ENCODE assay signal across 1 cellular context in the genomic region with DNA sequence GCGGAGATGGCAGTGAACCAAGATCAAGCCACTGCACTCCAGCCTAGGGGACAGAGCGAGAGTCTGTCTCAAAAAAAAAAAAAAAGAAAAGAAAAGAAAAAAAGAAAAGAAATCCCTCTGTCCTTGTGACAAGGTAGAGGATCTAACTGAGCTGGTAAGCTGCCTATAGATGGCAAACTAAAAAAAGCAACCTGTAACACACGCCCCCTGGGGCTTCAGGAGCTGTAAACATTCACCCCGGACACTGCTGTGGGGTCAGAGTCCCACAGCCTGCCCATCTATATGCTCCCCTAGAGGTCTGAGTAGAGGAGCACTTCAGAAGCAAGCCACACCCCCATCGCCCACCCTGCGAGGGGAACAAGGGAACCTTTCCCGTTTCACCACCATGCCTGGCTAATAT.
TF ChIP-seq lines count a peak whose summit lies in the region.

No MANE protein-coding gene starts in this region.

TF ChIP-seq in WTC11, 78 proteins besides CTCF, POLR2A, EP300 and RAD21:
- TF ChIP-seq, protein P1, sequence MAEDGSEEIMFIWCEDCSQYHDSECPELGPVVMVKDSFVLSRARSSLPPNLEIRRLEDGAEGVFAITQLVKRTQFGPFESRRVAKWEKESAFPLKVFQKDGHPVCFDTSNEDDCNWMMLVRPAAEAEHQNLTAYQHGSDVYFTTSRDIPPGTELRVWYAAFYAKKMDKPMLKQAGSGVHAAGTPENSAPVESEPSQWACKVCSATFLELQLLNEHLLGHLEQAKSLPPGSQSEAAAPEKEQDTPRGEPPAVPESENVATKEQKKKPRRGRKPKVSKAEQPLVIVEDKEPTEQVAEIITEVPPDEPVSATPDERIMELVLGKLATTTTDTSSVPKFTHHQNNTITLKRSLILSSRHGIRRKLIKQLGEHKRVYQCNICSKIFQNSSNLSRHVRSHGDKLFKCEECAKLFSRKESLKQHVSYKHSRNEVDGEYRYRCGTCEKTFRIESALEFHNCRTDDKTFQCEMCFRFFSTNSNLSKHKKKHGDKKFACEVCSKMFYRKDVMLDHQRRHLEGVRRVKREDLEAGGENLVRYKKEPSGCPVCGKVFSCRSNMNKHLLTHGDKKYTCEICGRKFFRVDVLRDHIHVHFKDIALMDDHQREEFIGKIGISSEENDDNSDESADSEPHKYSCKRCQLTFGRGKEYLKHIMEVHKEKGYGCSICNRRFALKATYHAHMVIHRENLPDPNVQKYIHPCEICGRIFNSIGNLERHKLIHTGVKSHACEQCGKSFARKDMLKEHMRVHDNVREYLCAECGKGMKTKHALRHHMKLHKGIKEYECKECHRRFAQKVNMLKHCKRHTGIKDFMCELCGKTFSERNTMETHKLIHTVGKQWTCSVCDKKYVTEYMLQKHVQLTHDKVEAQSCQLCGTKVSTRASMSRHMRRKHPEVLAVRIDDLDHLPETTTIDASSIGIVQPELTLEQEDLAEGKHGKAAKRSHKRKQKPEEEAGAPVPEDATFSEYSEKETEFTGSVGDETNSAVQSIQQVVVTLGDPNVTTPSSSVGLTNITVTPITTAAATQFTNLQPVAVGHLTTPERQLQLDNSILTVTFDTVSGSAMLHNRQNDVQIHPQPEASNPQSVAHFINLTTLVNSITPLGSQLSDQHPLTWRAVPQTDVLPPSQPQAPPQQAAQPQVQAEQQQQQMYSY (CRISPR knock-in tag; IDR thresholded peaks at IDR 0.05): no peak
- TF ChIP-seq FOXK1 (CRISPR knock-in tag; IDR thresholded peaks at IDR 0.05) (no peak), SMAD3 (CRISPR knock-in tag; IDR thresholded peaks at IDR 0.05; ENCODE audit: borderline replicate concordance) (no peak), SOX15 (CRISPR knock-in tag; IDR thresholded peaks at IDR 0.05) (no peak), CREB1 (CRISPR knock-in tag; IDR thresholded peaks at IDR 0.05) (no peak), HMGA2 (CRISPR knock-in tag; IDR thresholded peaks at IDR 0.05) (no peak), ZNF219 (CRISPR knock-in tag; IDR thresholded peaks at IDR 0.05; ENCODE audit: borderline replicate concordance) (no peak), TEAD4 (CRISPR knock-in tag; IDR thresholded peaks at IDR 0.05) (no peak), IRF2 (CRISPR knock-in tag; IDR thresholded peaks at IDR 0.05; ENCODE audit: borderline replicate concordance, low read depth) (no peak), NFE2L1 (CRISPR knock-in tag; IDR thresholded peaks at IDR 0.05) (no peak), EMX1 (CRISPR knock-in tag; IDR thresholded peaks at IDR 0.05) (no peak), RELA (CRISPR knock-in tag; IDR thresholded peaks at IDR 0.05; ENCODE audit: borderline replicate concordance) (no peak)
- TF ChIP-seq, protein P2, sequence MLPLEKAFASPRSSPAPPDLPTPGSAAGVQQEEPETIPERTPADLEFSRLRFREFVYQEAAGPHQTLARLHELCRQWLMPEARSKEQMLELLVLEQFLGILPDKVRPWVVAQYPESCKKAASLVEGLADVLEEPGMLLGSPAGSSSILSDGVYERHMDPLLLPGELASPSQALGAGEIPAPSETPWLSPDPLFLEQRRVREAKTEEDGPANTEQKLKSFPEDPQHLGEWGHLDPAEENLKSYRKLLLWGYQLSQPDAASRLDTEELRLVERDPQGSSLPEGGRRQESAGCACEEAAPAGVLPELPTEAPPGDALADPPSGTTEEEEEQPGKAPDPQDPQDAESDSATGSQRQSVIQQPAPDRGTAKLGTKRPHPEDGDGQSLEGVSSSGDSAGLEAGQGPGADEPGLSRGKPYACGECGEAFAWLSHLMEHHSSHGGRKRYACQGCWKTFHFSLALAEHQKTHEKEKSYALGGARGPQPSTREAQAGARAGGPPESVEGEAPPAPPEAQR (CRISPR knock-in tag; IDR thresholded peaks at IDR 0.05): no peak
- TF ChIP-seq, protein P3, sequence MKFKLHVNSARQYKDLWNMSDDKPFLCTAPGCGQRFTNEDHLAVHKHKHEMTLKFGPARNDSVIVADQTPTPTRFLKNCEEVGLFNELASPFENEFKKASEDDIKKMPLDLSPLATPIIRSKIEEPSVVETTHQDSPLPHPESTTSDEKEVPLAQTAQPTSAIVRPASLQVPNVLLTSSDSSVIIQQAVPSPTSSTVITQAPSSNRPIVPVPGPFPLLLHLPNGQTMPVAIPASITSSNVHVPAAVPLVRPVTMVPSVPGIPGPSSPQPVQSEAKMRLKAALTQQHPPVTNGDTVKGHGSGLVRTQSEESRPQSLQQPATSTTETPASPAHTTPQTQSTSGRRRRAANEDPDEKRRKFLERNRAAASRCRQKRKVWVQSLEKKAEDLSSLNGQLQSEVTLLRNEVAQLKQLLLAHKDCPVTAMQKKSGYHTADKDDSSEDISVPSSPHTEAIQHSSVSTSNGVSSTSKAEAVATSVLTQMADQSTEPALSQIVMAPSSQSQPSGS (CRISPR knock-in tag; IDR thresholded peaks at IDR 0.05; ENCODE audit: borderline replicate concordance, low read depth): no peak
- TF ChIP-seq, protein P4, sequence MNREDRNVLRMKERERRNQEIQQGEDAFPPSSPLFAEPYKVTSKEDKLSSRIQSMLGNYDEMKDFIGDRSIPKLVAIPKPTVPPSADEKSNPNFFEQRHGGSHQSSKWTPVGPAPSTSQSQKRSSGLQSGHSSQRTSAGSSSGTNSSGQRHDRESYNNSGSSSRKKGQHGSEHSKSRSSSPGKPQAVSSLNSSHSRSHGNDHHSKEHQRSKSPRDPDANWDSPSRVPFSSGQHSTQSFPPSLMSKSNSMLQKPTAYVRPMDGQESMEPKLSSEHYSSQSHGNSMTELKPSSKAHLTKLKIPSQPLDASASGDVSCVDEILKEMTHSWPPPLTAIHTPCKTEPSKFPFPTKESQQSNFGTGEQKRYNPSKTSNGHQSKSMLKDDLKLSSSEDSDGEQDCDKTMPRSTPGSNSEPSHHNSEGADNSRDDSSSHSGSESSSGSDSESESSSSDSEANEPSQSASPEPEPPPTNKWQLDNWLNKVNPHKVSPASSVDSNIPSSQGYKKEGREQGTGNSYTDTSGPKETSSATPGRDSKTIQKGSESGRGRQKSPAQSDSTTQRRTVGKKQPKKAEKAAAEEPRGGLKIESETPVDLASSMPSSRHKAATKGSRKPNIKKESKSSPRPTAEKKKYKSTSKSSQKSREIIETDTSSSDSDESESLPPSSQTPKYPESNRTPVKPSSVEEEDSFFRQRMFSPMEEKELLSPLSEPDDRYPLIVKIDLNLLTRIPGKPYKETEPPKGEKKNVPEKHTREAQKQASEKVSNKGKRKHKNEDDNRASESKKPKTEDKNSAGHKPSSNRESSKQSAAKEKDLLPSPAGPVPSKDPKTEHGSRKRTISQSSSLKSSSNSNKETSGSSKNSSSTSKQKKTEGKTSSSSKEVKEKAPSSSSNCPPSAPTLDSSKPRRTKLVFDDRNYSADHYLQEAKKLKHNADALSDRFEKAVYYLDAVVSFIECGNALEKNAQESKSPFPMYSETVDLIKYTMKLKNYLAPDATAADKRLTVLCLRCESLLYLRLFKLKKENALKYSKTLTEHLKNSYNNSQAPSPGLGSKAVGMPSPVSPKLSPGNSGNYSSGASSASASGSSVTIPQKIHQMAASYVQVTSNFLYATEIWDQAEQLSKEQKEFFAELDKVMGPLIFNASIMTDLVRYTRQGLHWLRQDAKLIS (CRISPR knock-in tag; IDR thresholded peaks at IDR 0.05; ENCODE audit: borderline replicate concordance): no peak
- TF ChIP-seq, protein P5, sequence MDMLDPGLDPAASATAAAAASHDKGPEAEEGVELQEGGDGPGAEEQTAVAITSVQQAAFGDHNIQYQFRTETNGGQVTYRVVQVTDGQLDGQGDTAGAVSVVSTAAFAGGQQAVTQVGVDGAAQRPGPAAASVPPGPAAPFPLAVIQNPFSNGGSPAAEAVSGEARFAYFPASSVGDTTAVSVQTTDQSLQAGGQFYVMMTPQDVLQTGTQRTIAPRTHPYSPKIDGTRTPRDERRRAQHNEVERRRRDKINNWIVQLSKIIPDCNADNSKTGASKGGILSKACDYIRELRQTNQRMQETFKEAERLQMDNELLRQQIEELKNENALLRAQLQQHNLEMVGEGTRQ (CRISPR knock-in tag; IDR thresholded peaks at IDR 0.05): no peak
- TF ChIP-seq, protein P6, sequence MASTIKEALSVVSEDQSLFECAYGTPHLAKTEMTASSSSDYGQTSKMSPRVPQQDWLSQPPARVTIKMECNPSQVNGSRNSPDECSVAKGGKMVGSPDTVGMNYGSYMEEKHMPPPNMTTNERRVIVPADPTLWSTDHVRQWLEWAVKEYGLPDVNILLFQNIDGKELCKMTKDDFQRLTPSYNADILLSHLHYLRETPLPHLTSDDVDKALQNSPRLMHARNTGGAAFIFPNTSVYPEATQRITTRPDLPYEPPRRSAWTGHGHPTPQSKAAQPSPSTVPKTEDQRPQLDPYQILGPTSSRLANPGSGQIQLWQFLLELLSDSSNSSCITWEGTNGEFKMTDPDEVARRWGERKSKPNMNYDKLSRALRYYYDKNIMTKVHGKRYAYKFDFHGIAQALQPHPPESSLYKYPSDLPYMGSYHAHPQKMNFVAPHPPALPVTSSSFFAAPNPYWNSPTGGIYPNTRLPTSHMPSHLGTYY (CRISPR knock-in tag; IDR thresholded peaks at IDR 0.05): no peak
- TF ChIP-seq, protein P7, sequence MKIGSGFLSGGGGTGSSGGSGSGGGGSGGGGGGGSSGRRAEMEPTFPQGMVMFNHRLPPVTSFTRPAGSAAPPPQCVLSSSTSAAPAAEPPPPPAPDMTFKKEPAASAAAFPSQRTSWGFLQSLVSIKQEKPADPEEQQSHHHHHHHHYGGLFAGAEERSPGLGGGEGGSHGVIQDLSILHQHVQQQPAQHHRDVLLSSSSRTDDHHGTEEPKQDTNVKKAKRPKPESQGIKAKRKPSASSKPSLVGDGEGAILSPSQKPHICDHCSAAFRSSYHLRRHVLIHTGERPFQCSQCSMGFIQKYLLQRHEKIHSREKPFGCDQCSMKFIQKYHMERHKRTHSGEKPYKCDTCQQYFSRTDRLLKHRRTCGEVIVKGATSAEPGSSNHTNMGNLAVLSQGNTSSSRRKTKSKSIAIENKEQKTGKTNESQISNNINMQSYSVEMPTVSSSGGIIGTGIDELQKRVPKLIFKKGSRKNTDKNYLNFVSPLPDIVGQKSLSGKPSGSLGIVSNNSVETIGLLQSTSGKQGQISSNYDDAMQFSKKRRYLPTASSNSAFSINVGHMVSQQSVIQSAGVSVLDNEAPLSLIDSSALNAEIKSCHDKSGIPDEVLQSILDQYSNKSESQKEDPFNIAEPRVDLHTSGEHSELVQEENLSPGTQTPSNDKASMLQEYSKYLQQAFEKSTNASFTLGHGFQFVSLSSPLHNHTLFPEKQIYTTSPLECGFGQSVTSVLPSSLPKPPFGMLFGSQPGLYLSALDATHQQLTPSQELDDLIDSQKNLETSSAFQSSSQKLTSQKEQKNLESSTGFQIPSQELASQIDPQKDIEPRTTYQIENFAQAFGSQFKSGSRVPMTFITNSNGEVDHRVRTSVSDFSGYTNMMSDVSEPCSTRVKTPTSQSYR (CRISPR knock-in tag; IDR thresholded peaks at IDR 0.05): no peak
- TF ChIP-seq, protein P8, sequence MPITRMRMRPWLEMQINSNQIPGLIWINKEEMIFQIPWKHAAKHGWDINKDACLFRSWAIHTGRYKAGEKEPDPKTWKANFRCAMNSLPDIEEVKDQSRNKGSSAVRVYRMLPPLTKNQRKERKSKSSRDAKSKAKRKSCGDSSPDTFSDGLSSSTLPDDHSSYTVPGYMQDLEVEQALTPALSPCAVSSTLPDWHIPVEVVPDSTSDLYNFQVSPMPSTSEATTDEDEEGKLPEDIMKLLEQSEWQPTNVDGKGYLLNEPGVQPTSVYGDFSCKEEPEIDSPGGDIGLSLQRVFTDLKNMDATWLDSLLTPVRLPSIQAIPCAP (CRISPR knock-in tag; IDR thresholded peaks at IDR 0.05): no peak
